In genomic region chr11:106063009-106063408, GRCh38 we compare ENCODE assay signal across 16 cellular contexts. TPM values are rescaled to one million over a fixed set of nuclear protein-coding genes. Genes with fewer than 3 reads are reported as not detected.
A peak's percentile ranks its signal among the peaks of the same experiment; 100 is the strongest.
DNase-seq lines count a peak whose midpoint lies in the region; ATAC-seq and TF ChIP-seq lines count a peak whose summit lies in the region.
"Had no signal": no experiment of that assay in that cellular context is flagged by ENCODE, and none has a peak within 500 bp of the region (broad histone marks: within the 10 kb centered on the region; RNA-seq: fewer than 3 reads in every experiment).

No MANE protein-coding gene starts in this region.

- H3K4me3 ChIP-seq in suprapubic skin = no peak overlapping the region
- H3K4me3 ChIP-seq: gastrocnemius medialis, spleen had no signal

- H3K27me3 Mint-ChIP-seq in activated T-helper 17 cell treated with anti-CD3 and anti-CD28 coated beads, Interleukin-2, amount 50 U/mL, for 72 hours = no peaks in the 10 kb centered on the region
- H3K27me3 Mint-ChIP-seq: CD4-positive, CD25-positive, alpha-beta regulatory T cell had no signal

- intact Hi-C loops in sciatic nerve (cut with DNase I) = no loop called here

- H3K4me1 ChIP-seq in suprapubic skin = no peaks in the 10 kb centered on the region
- H3K4me1 ChIP-seq: gastrocnemius medialis, spleen had no signal

- H3K4me1 Mint-ChIP-seq in activated T-helper 17 cell treated with anti-CD3 and anti-CD28 coated beads, Interleukin-2, amount 50 U/mL, for 72 hours = peaks cover 19% of the 10 kb centered on the region

- TF ChIP-seq EP300 in suprapubic skin (IDR thresholded peaks at IDR 0.05) = no peak

- no peak overlapping the region for H3K4me3 Mint-ChIP-seq in activated T-helper 17 cell treated with anti-CD3 and anti-CD28 coated beads, Interleukin-2, amount 50 U/mL, for 72 hours
- H3K4me3 Mint-ChIP-seq: CD4-positive, CD25-positive, alpha-beta regulatory T cell had no signal

- peak overlapping the region; percentile 49 for H3K27ac Mint-ChIP-seq in activated T-helper 17 cell treated with anti-CD3 and anti-CD28 coated beads, Interleukin-2, amount 50 U/mL, for 72 hours

- no peaks in the 10 kb centered on the region for H3K27me3 ChIP-seq in suprapubic skin
- H3K27me3 ChIP-seq: gastrocnemius medialis, spleen had no signal

- no peak for TF ChIP-seq POLR2A in suprapubic skin (IDR thresholded peaks at IDR 0.05)

- H3K36me3 ChIP-seq in suprapubic skin = no peaks in the 10 kb centered on the region
- H3K36me3 ChIP-seq: gastrocnemius medialis had no signal

- H3K9me3 ChIP-seq in suprapubic skin = no peaks in the 10 kb centered on the region
- H3K9me3 ChIP-seq: gastrocnemius medialis, spleen had no signal

- H3K36me3 Mint-ChIP-seq in activated T-helper 17 cell treated with anti-CD3 and anti-CD28 coated beads, Interleukin-2, amount 50 U/mL, for 72 hours (ENCODE audit: low read depth) = peaks cover 13% of the 10 kb centered on the region

- DNase-seq in sciatic nerve (ENCODE audit: low spot score) (no peak), suprapubic skin (ENCODE audit: low spot score in 2 of 2) (no peak), NCI-H510A treated with DMSO at 0.1 percent for 48 hours (lab: John Stamatoyannopoulos, UW) (no peak)
- DNase-seq: CD4-positive, CD25-positive, alpha-beta regulatory T cell; central memory CD4-positive, alpha-beta T cell; gastrocnemius medialis; IMR-90; midbrain; NCI-H1436 treated with DMSO at 0.1 percent for 48 hours; NCI-H69; Right ventricle myocardium superior; spleen had no signal

- ATAC-seq in GM18867 (IDR thresholded peaks at IDR 0.05; ENCODE audit: unreplicated experiment) (peak; percentile 70), GM21723 (IDR thresholded peaks at IDR 0.05; ENCODE audit: unreplicated experiment) (peak; percentile 56), HG03175 (IDR thresholded peaks at IDR 0.05; ENCODE audit: unreplicated experiment) (peak; percentile 63), sciatic nerve (no peak)
- ATAC-seq in activated T-helper 17 cell treated with anti-CD3 and anti-CD28 coated beads, Interleukin-2, amount 50 U/mL, for 72 hours (replicated peaks) = peak; percentile 64
- ATAC-seq: gastrocnemius medialis had no signal

- no peak for TF ChIP-seq CTCF in suprapubic skin (IDR thresholded peaks at IDR 0.05)

- H3K27ac ChIP-seq in suprapubic skin = no peak overlapping the region
- H3K27ac ChIP-seq: gastrocnemius medialis, spleen had no signal

- no peaks in the 10 kb centered on the region for H3K9me3 Mint-ChIP-seq in activated T-helper 17 cell treated with anti-CD3 and anti-CD28 coated beads, Interleukin-2, amount 50 U/mL, for 72 hours
- H3K9me3 Mint-ChIP-seq: CD4-positive, CD25-positive, alpha-beta regulatory T cell had no signal

RNA-seq across cellular contexts. Expression of gene KBTBD3, which starts 14.1 kb away (rescaled TPM):
- 10 to 100 TPM in 1 of 2 donors, 1 to 10 TPM in 1; 6.0 to 14.3 TPM for total RNA-seq in activated T-helper 17 cell treated with anti-CD3 and anti-CD28 coated beads, Interleukin-2, amount 50 U/mL, for 72 hours
- 16.0 TPM for total RNA-seq in sciatic nerve
- total RNA-seq in suprapubic skin = 10 to 100 TPM in 1 of 4 donors, 1 to 10 TPM in 3; 2.9 to 15.3 (median 3.8) TPM

RNA-seq across cellular contexts. Expression of gene AASDHPPT, which starts 14.5 kb away (rescaled TPM):
- total RNA-seq in activated T-helper 17 cell treated with anti-CD3 and anti-CD28 coated beads, Interleukin-2, amount 50 U/mL, for 72 hours = 10 to 100 TPM; 24.0 to 37.0 TPM
- total RNA-seq in sciatic nerve (28.0 TPM), suprapubic skin (10 to 100 TPM; 33.7 to 45.6 (median 44.6) TPM)

RNA-seq across cellular contexts. Expression of gene MSANTD4, which starts 41.0 kb away (rescaled TPM):
- total RNA-seq in activated T-helper 17 cell treated with anti-CD3 and anti-CD28 coated beads, Interleukin-2, amount 50 U/mL, for 72 hours = 10 to 100 TPM; 13.4 to 16.6 TPM
- total RNA-seq in sciatic nerve = 18.3 TPM
- 10 to 100 TPM in 2 of 4 donors, 1 to 10 TPM in 2; 5.2 to 28.3 (median 9.8) TPM for total RNA-seq in suprapubic skin
